ENCODE assay signal across 6 cellular contexts in the genomic region with DNA sequence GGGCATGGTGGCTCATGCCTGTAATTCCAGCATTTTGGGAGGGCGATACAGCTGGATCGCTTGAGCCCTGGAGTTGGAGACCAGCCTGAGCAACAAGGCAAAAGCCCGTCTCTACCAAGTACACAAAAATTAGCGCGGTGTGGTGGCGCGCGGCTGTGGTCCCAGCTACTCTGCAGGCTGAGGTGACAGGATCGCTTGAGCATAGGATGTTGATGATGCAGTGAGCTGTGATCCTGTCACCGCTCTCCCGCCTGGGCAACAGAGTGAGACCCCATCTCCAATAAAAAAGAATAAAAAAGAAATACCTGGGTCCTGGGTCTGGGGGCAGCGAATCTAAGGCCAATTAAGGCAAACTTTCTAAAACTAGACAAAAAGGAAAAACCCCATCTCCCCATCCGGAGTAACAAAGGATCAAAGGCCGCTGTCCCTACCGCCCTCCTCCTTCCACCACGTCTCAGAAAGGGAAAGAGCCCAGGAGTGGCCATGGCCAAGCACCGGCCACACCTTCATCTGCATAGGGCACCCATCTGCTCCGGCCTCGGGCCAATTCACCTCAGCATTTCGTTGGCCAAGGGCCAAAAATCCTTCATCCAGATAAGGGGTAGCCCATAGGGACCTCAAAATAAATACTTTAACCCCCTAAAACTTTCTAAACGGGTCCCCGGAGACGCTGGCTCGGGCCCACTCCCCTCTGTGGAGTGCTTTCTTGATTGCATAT. TPM values are rescaled to one million over a fixed set of nuclear protein-coding genes. Genes with fewer than 3 reads are reported as not detected.
DNase-seq lines count a peak whose midpoint lies in the region; ATAC-seq and TF ChIP-seq lines count a peak whose summit lies in the region.

No MANE protein-coding gene starts in this region.

- H3K9me3 ChIP-seq in left ventricle myocardium inferior (replicated peaks): no peaks in the 10 kb centered on the region

- ATAC-seq in GM21367 (IDR thresholded peaks at IDR 0.05; ENCODE audit: unreplicated experiment): no peak

- peaks cover 10% of the 10 kb centered on the region for H3K36me3 ChIP-seq in left ventricle myocardium inferior

- peaks cover 23% of the 10 kb centered on the region for H3K4me1 ChIP-seq in left ventricle myocardium inferior

- DNase-seq in NCI-H2196 (lab: John Stamatoyannopoulos, UW; ENCODE audit: unreplicated experiment) (peak; percentile 43), NCI-H2196 treated with DMSO at 0.1 percent for 48 hours (lab: John Stamatoyannopoulos, UW; ENCODE audit: unreplicated experiment) (no peak), RPMI8226 (peak; percentile 67), left ventricle myocardium inferior (no peak), substantia nigra (lab: John Stamatoyannopoulos, UW) (peak in 12 of 49 donors; percentile 5 to 79 (median 14))

- H3K27ac ChIP-seq in left ventricle myocardium inferior (replicated peaks): peak overlapping the region; percentile 95
- peak overlapping the region; percentile 68 for H3K27ac ChIP-seq in substantia nigra (ENCODE audit: low read depth, low read length, poor library complexity, severe bottlenecking)

- intact Hi-C loops in left ventricle myocardium inferior (cut with micrococcal nuclease): no loop called here

- no peak for TF ChIP-seq CTCF in left ventricle myocardium inferior (IDR thresholded peaks at IDR 0.05; ENCODE audit: borderline replicate concordance)

- H3K27me3 ChIP-seq in left ventricle myocardium inferior (ENCODE audit: low read depth): no peaks in the 10 kb centered on the region

- H3K4me3 ChIP-seq in left ventricle myocardium inferior: peak overlapping the region; percentile 84

RNA-seq across cellular contexts. Expression of a gene that starts 0.8 kb away (rescaled TPM):
- total RNA-seq in left ventricle myocardium inferior: 11.1 TPM

RNA-seq across cellular contexts. Expression of a gene that starts 26.6 kb away (rescaled TPM):
- 1.6 TPM for total RNA-seq in left ventricle myocardium inferior

RNA-seq across cellular contexts. Expression of a gene that starts 39.2 kb away (rescaled TPM):
- total RNA-seq in left ventricle myocardium inferior: 8.3 TPM

Comparison
In these comparisons a context has a peak if more than half of its experiments do, and no peak if none do; other contexts are left out.
1. DNase-seq: peak in NCI-H2196 (single experiment) and RPMI8226 (single experiment); none in NCI-H2196 treated with DMSO at 0.1 percent for 48 hours (single experiment) and left ventricle myocardium inferior (single experiment).